In genomic region chr12:9070351-9070750, GRCh38 we compare ENCODE assay signal across 28 cellular contexts. TPM values are rescaled to one million over a fixed set of nuclear protein-coding genes. Genes with fewer than 3 reads are reported as not detected.
"Had no signal": no experiment of that assay in that cellular context is flagged by ENCODE, and none has a peak within 500 bp of the region (broad histone marks: within the 10 kb centered on the region; RNA-seq: fewer than 3 reads in every experiment).

No MANE protein-coding gene starts in this region.

- DNase-seq: colonic mucosa; cortex of kidney; dermis blood vessel endothelial cell; dorsolateral prefrontal cortex; effector CD4-positive, alpha-beta T cell; effector CD8-positive, alpha-beta T cell; effector memory CD4-positive, alpha-beta T cell; effector memory CD8-positive, alpha-beta T cell; endodermal cell; erythroblast; esophagus squamous epithelium; foreskin fibroblast; foreskin keratinocyte; foreskin melanocyte; gastrocnemius medialis; glutamatergic neuron; head of caudate nucleus; heart left ventricle; heart right ventricle had no signal

- H3K27ac Mint-ChIP-seq: dendritic cell treated with granulocyte-macrophage colony-stimulating factor and Interleukin-4, amounts not matched to agents 40 ng/mL and 50 ng/mL, for 4 days; effector memory CD8-positive, alpha-beta T cell; endodermal cell had no signal

- H3K27me3 ChIP-seq: colonic mucosa, dorsolateral prefrontal cortex, esophagus muscularis mucosa, esophagus squamous epithelium, gastrocnemius medialis, gastroesophageal sphincter, heart left ventricle, heart right ventricle had no signal

- H3K9me3 Mint-ChIP-seq: dendritic cell treated with granulocyte-macrophage colony-stimulating factor and Interleukin-4, amounts not matched to agents 40 ng/mL and 50 ng/mL, for 4 days; effector memory CD8-positive, alpha-beta T cell; endodermal cell had no signal

- ATAC-seq: effector memory CD8-positive, alpha-beta T cell; esophagus mucosa; foreskin keratinocyte; gastrocnemius medialis; gastroesophageal sphincter; heart left ventricle; heart right ventricle had no signal

- H3K27me3 Mint-ChIP-seq: effector memory CD8-positive, alpha-beta T cell had no signal

- H3K36me3 ChIP-seq: colonic mucosa had no signal

- H3K4me3 ChIP-seq: colonic mucosa, coronary artery, dorsolateral prefrontal cortex, esophagus muscularis mucosa, esophagus squamous epithelium, gastrocnemius medialis, gastroesophageal sphincter, heart left ventricle, heart right ventricle had no signal

- H3K9me3 ChIP-seq: colonic mucosa, esophagus muscularis mucosa, esophagus squamous epithelium, gastrocnemius medialis, gastroesophageal sphincter, heart left ventricle, heart right ventricle had no signal

- H3K27ac ChIP-seq: colonic mucosa, coronary artery, dorsolateral prefrontal cortex, epithelial cell of prostate, esophagus muscularis mucosa, esophagus squamous epithelium, foreskin keratinocyte, gastrocnemius medialis, gastroesophageal sphincter, heart left ventricle, heart right ventricle had no signal

- H3K4me3 Mint-ChIP-seq: dendritic cell treated with granulocyte-macrophage colony-stimulating factor and Interleukin-4, amounts not matched to agents 40 ng/mL and 50 ng/mL, for 4 days; effector memory CD8-positive, alpha-beta T cell; endodermal cell had no signal

- FAIRE-seq: colon, endometrium, endothelial cell of umbilical vein had no signal

- H3K4me1 ChIP-seq: colonic mucosa had no signal

RNA-seq across cellular contexts. Expression of gene A2M, which starts 45.4 kb away (rescaled TPM):
- total RNA-seq: foreskin keratinocyte had no signal
